In the genomic region with DNA sequence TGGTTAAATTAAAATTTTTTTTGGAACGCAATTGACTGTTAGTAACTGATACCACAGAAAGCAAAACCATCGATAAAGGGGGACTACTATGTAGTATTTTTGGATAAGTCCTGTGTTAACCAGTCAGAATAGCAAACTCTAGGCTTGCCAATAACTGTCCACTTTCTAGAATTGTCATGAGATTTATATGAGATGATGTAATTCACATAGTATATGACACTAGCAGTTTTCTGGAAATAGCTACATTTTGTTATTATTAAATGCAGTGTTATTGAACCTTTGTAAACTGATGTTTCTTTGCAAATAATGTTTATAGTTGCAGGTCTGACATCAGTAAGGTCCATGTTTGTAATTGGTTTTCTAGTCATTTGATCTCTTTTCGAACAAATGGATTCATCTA, we compare ENCODE assay signal across 1 cellular context.
TF ChIP-seq lines count a peak whose summit lies in the region.

No MANE protein-coding gene starts in this region.

TF ChIP-seq in IMR-90, 13 proteins besides CTCF, POLR2A, EP300 and RAD21 (continued from another document):
- TF ChIP-seq MXI1 (IDR thresholded peaks at IDR 0.05; ENCODE audit: borderline replicate concordance, low read depth, low read length) (no peak), CHD1 (IDR thresholded peaks at IDR 0.05; ENCODE audit: low read depth, low read length) (no peak)
TF ChIP-seq in IMR-90: peak in this region for 0.
